14 cellular contexts compared by ENCODE assay signal in genomic region chr1:100364731-100365130, GRCh38. TPM values are rescaled to one million over a fixed set of nuclear protein-coding genes. Genes with fewer than 3 reads are reported as not detected.
DNase-seq lines count a peak whose midpoint lies in the region; ATAC-seq and TF ChIP-seq lines count a peak whose summit lies in the region.
"Had no signal": no experiment of that assay in that cellular context is flagged by ENCODE, and none has a peak within 500 bp of the region (broad histone marks: within the 10 kb centered on the region; RNA-seq: fewer than 3 reads in every experiment).

No MANE protein-coding gene starts in this region.

- no peaks in the 10 kb centered on the region for H3K9me3 ChIP-seq in mucosa of descending colon
- H3K9me3 ChIP-seq: heart right ventricle, transverse colon had no signal

- no peaks in the 10 kb centered on the region for H3K36me3 ChIP-seq in mucosa of descending colon (ENCODE audit: low read depth)
- H3K36me3 ChIP-seq: transverse colon had no signal

- DNase-seq in activated naive CD4-positive, alpha-beta T cell treated with anti-CD3 and anti-CD28 coated beads for 36 hours = no peak
- DNase-seq in activated naive CD4-positive, alpha-beta T cell treated with anti-CD3 and anti-CD28 coated beads, Interleukin-2, amount 50 U/mL, for 72 hours (ENCODE audit: low spot score in 2 of 2) = no peak
- DNase-seq in central memory CD8-positive, alpha-beta T cell (ENCODE audit: low spot score in 2 of 2) = no peak
- no peak for DNase-seq in stimulated activated naive CD8-positive, alpha-beta T cell treated with anti-CD3 and anti-CD28 coated beads, Interleukin-15, amount 100 ng/mL, for 72 hours
- no peak for DNase-seq in mucosa of descending colon
- DNase-seq: AML-193, amniotic stem cell, DMS79, heart right ventricle, NCI-H1417 treated with DMSO at 0.1 percent for 48 hours, transverse colon had no signal

- H3K4me1 ChIP-seq in mucosa of descending colon (ENCODE audit: low read depth) = peaks cover 8% of the 10 kb centered on the region

- ATAC-seq in activated naive CD4-positive, alpha-beta T cell treated with anti-CD3 and anti-CD28 coated beads, Interleukin-2, amount 50 U/mL, for 72 hours = no peak
- ATAC-seq in HG03097 (IDR thresholded peaks at IDR 0.05; ENCODE audit: low FRiP score, unreplicated experiment) (peak; percentile 46), mucosa of descending colon (no peak), HG03135 (IDR thresholded peaks at IDR 0.05; ENCODE audit: unreplicated experiment) (no peak), HG02885 (IDR thresholded peaks at IDR 0.05; ENCODE audit: poor library complexity, unreplicated experiment) (no peak)
- peak; percentile 28 for ATAC-seq in central memory CD8-positive, alpha-beta T cell (replicated peaks; ENCODE audit: extremely low read depth, poor library complexity, severe bottlenecking)
- ATAC-seq in stimulated activated naive CD8-positive, alpha-beta T cell treated with anti-CD3 and anti-CD28 coated beads, Interleukin-15, amount 100 ng/mL, for 72 hours = peak; percentile 42
- ATAC-seq: heart right ventricle had no signal

- H3K4me1 Mint-ChIP-seq in activated naive CD4-positive, alpha-beta T cell treated with anti-CD3 and anti-CD28 coated beads for 36 hours (ENCODE audit: low read depth) = peaks cover 67% of the 10 kb centered on the region
- peaks cover 69% of the 10 kb centered on the region for H3K4me1 Mint-ChIP-seq in central memory CD8-positive, alpha-beta T cell
- H3K4me1 Mint-ChIP-seq in stimulated activated naive CD8-positive, alpha-beta T cell treated with anti-CD3 and anti-CD28 coated beads, Interleukin-15, amount 100 ng/mL, for 72 hours = peaks cover 48% of the 10 kb centered on the region

- CTCF ChIA-PET in activated naive CD4-positive, alpha-beta T cell treated with anti-CD3 and anti-CD28 coated beads for 36 hours (lab: Charles Lee) = interaction anchor here (0.9 to 1.2 kb wide), 4 partner anchors 9 to 91 kb away, joined by 3 to 4 read pairs (median 4); partner anchors contain the start of gene CDC14A

- H3K4me3 ChIP-seq in mucosa of descending colon = no peak overlapping the region
- H3K4me3 ChIP-seq: heart right ventricle, transverse colon had no signal

- H3K36me3 Mint-ChIP-seq in activated naive CD4-positive, alpha-beta T cell treated with anti-CD3 and anti-CD28 coated beads for 36 hours (ENCODE audit: low read depth) = peaks cover 25% of the 10 kb centered on the region
- H3K36me3 Mint-ChIP-seq in activated naive CD4-positive, alpha-beta T cell treated with anti-CD3 and anti-CD28 coated beads, Interleukin-2, amount 50 U/mL, for 72 hours = peaks cover 13 to 16% of the 10 kb centered on the region in 2 donors
- peaks cover 42% of the 10 kb centered on the region for H3K36me3 Mint-ChIP-seq in central memory CD8-positive, alpha-beta T cell (ENCODE audit: insufficient read depth)

- H3K27ac Mint-ChIP-seq in activated naive CD4-positive, alpha-beta T cell treated with anti-CD3 and anti-CD28 coated beads for 36 hours = peak overlapping the region; percentile 52
- peak overlapping the region in 1 of 2 donors; percentile 58 for H3K27ac Mint-ChIP-seq in activated naive CD4-positive, alpha-beta T cell treated with anti-CD3 and anti-CD28 coated beads, Interleukin-2, amount 50 U/mL, for 72 hours
- H3K27ac Mint-ChIP-seq in central memory CD8-positive, alpha-beta T cell (ENCODE audit: low read depth) = no peak overlapping the region
- peak overlapping the region in 1 of 2 donors; percentile 87 for H3K27ac Mint-ChIP-seq in stimulated activated naive CD8-positive, alpha-beta T cell treated with anti-CD3 and anti-CD28 coated beads, Interleukin-15, amount 100 ng/mL, for 72 hours

- TF ChIP-seq CTCF in mucosa of descending colon (IDR thresholded peaks at IDR 0.05) = no peak

- intact Hi-C loops in activated naive CD4-positive, alpha-beta T cell treated with anti-CD3 and anti-CD28 coated beads for 36 hours (cut with micrococcal nuclease) = no loop called here
- intact Hi-C loops in mucosa of descending colon (cut with DNase I, micrococcal nuclease) = no loop called here

- no peaks in the 10 kb centered on the region for H3K27me3 Mint-ChIP-seq in activated naive CD4-positive, alpha-beta T cell treated with anti-CD3 and anti-CD28 coated beads for 36 hours (ENCODE audit: low read depth)
- H3K27me3 Mint-ChIP-seq in central memory CD8-positive, alpha-beta T cell = no peaks in the 10 kb centered on the region
- no peaks in the 10 kb centered on the region for H3K27me3 Mint-ChIP-seq in stimulated activated naive CD8-positive, alpha-beta T cell treated with anti-CD3 and anti-CD28 coated beads, Interleukin-15, amount 100 ng/mL, for 72 hours

- peaks cover 4% of the 10 kb centered on the region for H3K9me3 Mint-ChIP-seq in activated naive CD4-positive, alpha-beta T cell treated with anti-CD3 and anti-CD28 coated beads for 36 hours
- H3K9me3 Mint-ChIP-seq in activated naive CD4-positive, alpha-beta T cell treated with anti-CD3 and anti-CD28 coated beads, Interleukin-2, amount 50 U/mL, for 72 hours = peaks cover 4 to 5% of the 10 kb centered on the region in 2 donors
- no peaks in the 10 kb centered on the region for H3K9me3 Mint-ChIP-seq in central memory CD8-positive, alpha-beta T cell
- no peaks in the 10 kb centered on the region for H3K9me3 Mint-ChIP-seq in stimulated activated naive CD8-positive, alpha-beta T cell treated with anti-CD3 and anti-CD28 coated beads, Interleukin-15, amount 100 ng/mL, for 72 hours

- H3K4me3 Mint-ChIP-seq in activated naive CD4-positive, alpha-beta T cell treated with anti-CD3 and anti-CD28 coated beads for 36 hours = no peak overlapping the region
- peak overlapping the region; percentile 59 for H3K4me3 Mint-ChIP-seq in central memory CD8-positive, alpha-beta T cell
- peak overlapping the region in 1 of 2 donors; percentile 30 for H3K4me3 Mint-ChIP-seq in stimulated activated naive CD8-positive, alpha-beta T cell treated with anti-CD3 and anti-CD28 coated beads, Interleukin-15, amount 100 ng/mL, for 72 hours

RNA-seq across cellular contexts. Expression of gene CDC14A, which starts 12.4 kb away (rescaled TPM):
- total RNA-seq in activated naive CD4-positive, alpha-beta T cell treated with anti-CD3 and anti-CD28 coated beads for 36 hours = 10 to 100 TPM; 10.1 to 13.1 TPM
- total RNA-seq in activated naive CD4-positive, alpha-beta T cell treated with anti-CD3 and anti-CD28 coated beads, Interleukin-2, amount 50 U/mL, for 72 hours = 10 to 100 TPM; 13.0 to 16.0 TPM
- 10 to 100 TPM; 15.6 to 34.3 (median 18.5) TPM for total RNA-seq in mucosa of descending colon

Comparison
In these comparisons a context has a peak if more than half of its experiments do, and no peak if none do; other contexts are left out.
1. ATAC-seq: peak in HG03097 (single experiment), central memory CD8-positive, alpha-beta T cell (single experiment) and stimulated activated naive CD8-positive, alpha-beta T cell treated with anti-CD3 and anti-CD28 coated beads, Interleukin-15, amount 100 ng/mL, for 72 hours (single experiment); none in activated naive CD4-positive, alpha-beta T cell treated with anti-CD3 and anti-CD28 coated beads, Interleukin-2, amount 50 U/mL, for 72 hours (0 of 2), mucosa of descending colon (single experiment), HG03135 (single experiment) and HG02885 (single experiment).